12 cellular contexts compared by ENCODE assay signal in genomic region chr5:74434124-74434899, GRCh38.
DNase-seq lines count a peak whose midpoint lies in the region; ATAC-seq, FAIRE-seq and TF ChIP-seq lines count a peak whose summit lies in the region.
"Had no signal": no experiment of that assay in that cellular context is flagged by ENCODE, and none has a peak within 500 bp of the region (broad histone marks: within the 10 kb centered on the region; RNA-seq: fewer than 3 reads in every experiment).

No MANE protein-coding gene starts in this region.

- no peak overlapping the region for H3K4me2 ChIP-seq in HepG2 (ENCODE audit: low read depth, low read length)

- TF ChIP-seq POLR2A in right lobe of liver (IDR thresholded peaks at IDR 0.05), result no peak
- TF ChIP-seq POLR2A in HepG2 (IDR thresholded peaks at IDR 0.05; ENCODE audit: insufficient read depth in 1 of 2, low read depth in 2 of 2, low read length in 2 of 2), result no peak
- TF ChIP-seq POLR2A in thyroid gland (IDR thresholded peaks at IDR 0.05), result no peak

- POLR2A ChIA-PET in HepG2 (lab: Yijun Ruan, JAX), result no interaction called here
- POLR2A ChIA-PET in CD8-positive, alpha-beta T cell (lab: Charles Lee), result interaction anchor here (0.6 kb wide), 1 partner anchor 111 kb away, joined by 3 read pairs; no protein-coding TSS in a partner anchor

- no peaks in the 10 kb centered on the region for H3K36me3 ChIP-seq in right lobe of liver
- H3K36me3 ChIP-seq in HepG2 (replicated peaks in 1 of 2; ENCODE audit: control insufficient read depth in 1 of 2, insufficient read depth in 2 of 2, low read length in 2 of 2), result no peaks in the 10 kb centered on the region
- no peaks in the 10 kb centered on the region for H3K36me3 ChIP-seq in CD8-positive, alpha-beta T cell (ENCODE audit: insufficient read depth, low read length)
- H3K36me3 ChIP-seq in WERI-Rb-1, result no peaks in the 10 kb centered on the region
- no peaks in the 10 kb centered on the region for H3K36me3 ChIP-seq in thyroid gland
- H3K36me3 ChIP-seq: SJSA1 had no signal

- no peaks in the 10 kb centered on the region for H3K79me2 ChIP-seq in HepG2 (ENCODE audit: insufficient read depth, low read length)

- H3K9me3 Mint-ChIP-seq in CD8-positive, alpha-beta T cell, result no peaks in the 10 kb centered on the region

- H3K27me3 Mint-ChIP-seq in CD8-positive, alpha-beta T cell (ENCODE audit: low read depth), result peaks cover 23% of the 10 kb centered on the region

- H3K9ac ChIP-seq in HepG2 (ENCODE audit: insufficient read depth, low read depth, low read length), result no peak overlapping the region

- ATAC-seq in right lobe of liver, result peak; percentile 33 to 44 (median 36)
- no peak for ATAC-seq in HepG2
- no peak for ATAC-seq in CD8-positive, alpha-beta T cell
- ATAC-seq: body of pancreas had no signal

- WGBS in right lobe of liver (ENCODE audit: insufficient coverage, low coverage, low lambda C conversion rate, missing lambda C conversion rate), result 32% methylated on average over 4 of the region's 4 CpGs
- 66% methylated on average over 4 of the region's 4 CpGs for WGBS in HepG2 (ENCODE audit: low lambda C conversion rate)
- WGBS in thyroid gland, 2 donors, result 56 to 69% methylated on average over 4 of the region's 4 CpGs

- H3K4me1 ChIP-seq in right lobe of liver (peaks cover 0 to 11% (median 0%) of the 10 kb centered on the region in 4 donors), HepG2 (ENCODE audit: insufficient read depth, low read length) (peaks cover 12% of the 10 kb centered on the region), thyroid gland (no peaks in the 10 kb centered on the region)
- H3K4me1 ChIP-seq in CD8-positive, alpha-beta T cell (ENCODE audit: insufficient read depth, low read length), result no peaks in the 10 kb centered on the region
- H3K4me1 ChIP-seq: SJSA1 had no signal

- H3K27me3 ChIP-seq in right lobe of liver, result no peaks in the 10 kb centered on the region
- H3K27me3 ChIP-seq in HepG2 (ENCODE audit: control insufficient read depth in 1 of 2, insufficient read depth in 2 of 2, low read length in 2 of 2), result no peaks in the 10 kb centered on the region; a peak in 1 of 5 replicates
- H3K27me3 ChIP-seq in CD8-positive, alpha-beta T cell (ENCODE audit: insufficient read depth, low read length), result no peaks in the 10 kb centered on the region
- H3K27me3 ChIP-seq in WERI-Rb-1 (ENCODE audit: insufficient read depth, low read depth, severe bottlenecking), result no peaks in the 10 kb centered on the region
- H3K27me3 ChIP-seq in thyroid gland, result no peaks in the 10 kb centered on the region
- H3K27me3 ChIP-seq: body of pancreas, SJSA1 had no signal

- H3K27ac Mint-ChIP-seq in CD8-positive, alpha-beta T cell, result no peak overlapping the region

- no peak overlapping the region for H3K27ac ChIP-seq in right lobe of liver
- H3K27ac ChIP-seq in HepG2 (ENCODE audit: extremely low read length, insufficient read depth, low read length), result no peak overlapping the region
- no peak overlapping the region for H3K27ac ChIP-seq in CD8-positive, alpha-beta T cell (ENCODE audit: low read depth, low read length)
- no peak overlapping the region for H3K27ac ChIP-seq in WERI-Rb-1
- no peak overlapping the region for H3K27ac ChIP-seq in thyroid gland
- H3K27ac ChIP-seq: SJSA1 had no signal

- DNase-seq in right lobe of liver (no peak), HepG2 (ENCODE audit: low spot score) (no peak), ecto neural progenitor cell (ENCODE audit: low spot score) (peak; percentile 54), medulla oblongata (ENCODE audit: extremely low spot score) (peak; percentile 33), WERI-Rb-1 (no peak), NCI-H1694 treated with DMSO at 0.1 percent for 48 hours (lab: John Stamatoyannopoulos, UW) (no peak), thyroid gland (no peak)
- no peak for DNase-seq in CD8-positive, alpha-beta T cell
- DNase-seq: ACHN, NCI-H2081 had no signal

- no peak overlapping the region for H2AFZ ChIP-seq in HepG2 (ENCODE audit: low read length)

- TF ChIP-seq EP300 in HepG2 (IDR thresholded peaks at IDR 0.05; ENCODE audit: low read depth in 2 of 2, low read length in 2 of 2), result no peak
- TF ChIP-seq EP300 in HepG2 (CRISPR knock-in tag; IDR thresholded peaks at IDR 0.05; ENCODE audit: borderline replicate concordance), result no peak

- no peak for TF ChIP-seq RAD21 in HepG2 (CRISPR knock-in tag; IDR thresholded peaks at IDR 0.05)

- H4K20me1 ChIP-seq in HepG2 (ENCODE audit: insufficient read depth, low read length), result no peaks in the 10 kb centered on the region

- H3K4me3 ChIP-seq in right lobe of liver (no peak overlapping the region), HepG2 (replicated peaks in 1 of 3; ENCODE audit: insufficient read depth in 1 of 3, low read depth in 2 of 3, low read length in 3 of 3) (no peak overlapping the region), WERI-Rb-1 (ENCODE audit: low read depth, low read length) (no peak overlapping the region), thyroid gland (replicated peaks in 1 of 3) (no peak overlapping the region)
- no peak overlapping the region for H3K4me3 ChIP-seq in CD8-positive, alpha-beta T cell (ENCODE audit: low read depth, low read length)
- H3K4me3 ChIP-seq: body of pancreas, SJSA1 had no signal

- CTCF ChIA-PET in HepG2 (lab: Yijun Ruan, JAX; ENCODE audit: low intra/inter-chr PET ratio, low total read pairs), result no interaction called here
- CTCF ChIA-PET in CD8-positive, alpha-beta T cell (lab: Charles Lee), result no interaction called here

- H3K36me3 Mint-ChIP-seq in CD8-positive, alpha-beta T cell, result no peaks in the 10 kb centered on the region

- no peak for FAIRE-seq in HepG2 (lab: Jason Lieb, UNC)

- in situ Hi-C loops in HepG2 (cut with HindIII; ENCODE audit: extremely low pct_ligation_motif_present, low pct_unique_long_range_greater_than_20kb), result no loop called here

- no peaks in the 10 kb centered on the region for H3K9me3 ChIP-seq in right lobe of liver
- H3K9me3 ChIP-seq in HepG2 (ENCODE audit: low read length), result no peaks in the 10 kb centered on the region
- H3K9me3 ChIP-seq in CD8-positive, alpha-beta T cell (ENCODE audit: low read length), result no peaks in the 10 kb centered on the region
- H3K9me3 ChIP-seq in WERI-Rb-1 (ENCODE audit: severe bottlenecking), result peaks cover 5% of the 10 kb centered on the region
- H3K9me3 ChIP-seq in thyroid gland, result no peaks in the 10 kb centered on the region
- H3K9me3 ChIP-seq: body of pancreas, SJSA1 had no signal

- intact Hi-C loops in right lobe of liver (cut with DNase I), result no loop called here
- intact Hi-C loops in HepG2 (cut with micrococcal nuclease; ENCODE audit: unreplicated experiment), result no loop called here
- intact Hi-C loops in CD8-positive, alpha-beta T cell (cut with DNase I, micrococcal nuclease), result no loop called here
- intact Hi-C loops in thyroid gland (cut with DNase I), result no loop called here

- BruUV-seq in HepG2 (replicated peaks; lab: Mats Ljungman, UMichigan), result no TSS peak

- H3K4me3 Mint-ChIP-seq in CD8-positive, alpha-beta T cell, result no peak overlapping the region

- TF ChIP-seq CTCF in right lobe of liver (IDR thresholded peaks at IDR 0.05) (no peak), HepG2 (CRISPR knock-in tag; IDR thresholded peaks at IDR 0.05) (no peak), WERI-Rb-1 (IDR thresholded peaks at IDR 0.05; ENCODE audit: low read depth, low read length) (no peak), thyroid gland (IDR thresholded peaks at IDR 0.05) (no peak)
- no peak for TF ChIP-seq CTCF in CD8-positive, alpha-beta T cell (IDR thresholded peaks at IDR 0.05)

- no peaks in the 10 kb centered on the region for H3K4me1 Mint-ChIP-seq in CD8-positive, alpha-beta T cell (ENCODE audit: low read depth)

TF ChIP-seq in HepG2, 621 proteins besides CTCF, POLR2A, EP300 and RAD21:
- no peak for TF ChIP-seq SNAI1 (CRISPR knock-in tag; IDR thresholded peaks at IDR 0.05; ENCODE audit: borderline replicate concordance)
- TF ChIP-seq GLI4 (CRISPR knock-in tag; IDR thresholded peaks at IDR 0.05; ENCODE audit: borderline replicate concordance), result no peak
- TF ChIP-seq SKI (IDR thresholded peaks at IDR 0.05; ENCODE audit: partially characterized antibody), result no peak
- TF ChIP-seq ARNT (IDR thresholded peaks at IDR 0.05), result no peak
- no peak for TF ChIP-seq LCORL (IDR thresholded peaks at IDR 0.05)
- no peak for TF ChIP-seq LCORL (CRISPR knock-in tag; IDR thresholded peaks at IDR 0.05)
- TF ChIP-seq HNF4A (CRISPR knock-in tag; IDR thresholded peaks at IDR 0.05), result no peak
- TF ChIP-seq ZBTB39 (CRISPR knock-in tag; IDR thresholded peaks at IDR 0.05), result no peak
- no peak for TF ChIP-seq ZNF335 (CRISPR knock-in tag; IDR thresholded peaks at IDR 0.05)
- no peak for TF ChIP-seq ZNF713 (CRISPR knock-in tag; IDR thresholded peaks at IDR 0.05)
- no peak for TF ChIP-seq ZNF460 (CRISPR knock-in tag; IDR thresholded peaks at IDR 0.05; ENCODE audit: borderline replicate concordance)
- TF ChIP-seq TEAD2 (CRISPR knock-in tag; IDR thresholded peaks at IDR 0.05), result no peak
- no peak for TF ChIP-seq ZNF605 (CRISPR knock-in tag; IDR thresholded peaks at IDR 0.05)
- no peak for TF ChIP-seq ZNF124 (CRISPR knock-in tag; IDR thresholded peaks at IDR 0.05)
TF ChIP-seq in HepG2: peak in this region for 0.

Comparison
In these comparisons a context has a peak if more than half of its experiments do, and no peak if none do; other contexts are left out.
1. ATAC-seq: peak in right lobe of liver (4 of 4); none in HepG2 (single experiment) and CD8-positive, alpha-beta T cell (single experiment).
2. DNase-seq: peak in ecto neural progenitor cell (single experiment) and medulla oblongata (single experiment); none in right lobe of liver (0 of 3), HepG2 (single experiment), CD8-positive, alpha-beta T cell (0 of 7), WERI-Rb-1 (single experiment), NCI-H1694 treated with DMSO at 0.1 percent for 48 hours (single experiment) and thyroid gland (0 of 2).